ENCODE assay signal across 8 cellular contexts in genomic region chr9:128098936-128099931, GRCh38. TPM values are rescaled to one million over a fixed set of nuclear protein-coding genes. Genes with fewer than 3 reads are reported as not detected.
DNase-seq lines count a peak whose midpoint lies in the region; ATAC-seq and TF ChIP-seq lines count a peak whose summit lies in the region.

No MANE protein-coding gene starts in this region.

- peak overlapping the region; percentile 53 to 86 for H3K27ac Mint-ChIP-seq in activated naive CD4-positive, alpha-beta T cell treated with anti-CD3 and anti-CD28 coated beads, Interleukin-2, amount 50 U/mL, for 72 hours

- peak overlapping the region in 58 of 59 donors; percentile 24 to 69 (median 54) for H3K4me3 ChIP-seq in dorsolateral prefrontal cortex
- no peak overlapping the region for H3K4me3 ChIP-seq in mucosa of descending colon
- peak overlapping the region; percentile 40 to 48 for H3K4me3 ChIP-seq in vagina

- H3K36me3 Mint-ChIP-seq in activated naive CD4-positive, alpha-beta T cell treated with anti-CD3 and anti-CD28 coated beads, Interleukin-2, amount 50 U/mL, for 72 hours, result peaks cover 0 to 17% of the 10 kb centered on the region in 2 donors

- ATAC-seq in activated naive CD4-positive, alpha-beta T cell treated with anti-CD3 and anti-CD28 coated beads, Interleukin-2, amount 50 U/mL, for 72 hours, result no peak
- ATAC-seq in mucosa of descending colon (peak; percentile 11), GM21619 (IDR thresholded peaks at IDR 0.05; ENCODE audit: unreplicated experiment) (no peak)

- H3K9me3 Mint-ChIP-seq in activated naive CD4-positive, alpha-beta T cell treated with anti-CD3 and anti-CD28 coated beads, Interleukin-2, amount 50 U/mL, for 72 hours, result no peaks in the 10 kb centered on the region

- no peaks in the 10 kb centered on the region for H3K27me3 ChIP-seq in dorsolateral prefrontal cortex
- H3K27me3 ChIP-seq in vagina, result no peaks in the 10 kb centered on the region

- H3K27ac ChIP-seq in dorsolateral prefrontal cortex, result peak overlapping the region in 58 of 59 donors; percentile 38 to 94 (median 86)
- peak overlapping the region; percentile 91 for H3K27ac ChIP-seq in vagina

- H3K9me3 ChIP-seq in mucosa of descending colon, result no peaks in the 10 kb centered on the region
- no peaks in the 10 kb centered on the region for H3K9me3 ChIP-seq in vagina

- intact Hi-C loops in dorsolateral prefrontal cortex (cut with DNase I) (loop anchor here in 1 of 2 donors (10.0 kb wide), 1 partner anchor 154 kb away; no protein-coding TSS in a partner anchor), mucosa of descending colon (cut with DNase I, micrococcal nuclease) (no loop called here), vagina (cut with DNase I) (no loop called here)

- H3K4me1 ChIP-seq in mucosa of descending colon (ENCODE audit: low read depth), result peaks cover 54% of the 10 kb centered on the region
- peaks cover 92% of the 10 kb centered on the region for H3K4me1 ChIP-seq in vagina

- TF ChIP-seq CTCF in dorsolateral prefrontal cortex (IDR thresholded peaks at IDR 0.05 in 54 of 56, conservative IDR thresholded peaks at IDR 0.05 in 2 of 56; ENCODE audit: low read depth in 1 of 56, partially characterized antibody in 56 of 56) (no peak), mucosa of descending colon (IDR thresholded peaks at IDR 0.05) (no peak), vagina (IDR thresholded peaks at IDR 0.05) (no peak), GM20000 (IDR thresholded peaks at IDR 0.05; ENCODE audit: extremely low read depth, missing control alignments) (no peak)

- no peak for TF ChIP-seq POLR2A in vagina (IDR thresholded peaks at IDR 0.05)

- H3K36me3 ChIP-seq in mucosa of descending colon (ENCODE audit: low read depth) (peaks cover 10% of the 10 kb centered on the region), vagina (peaks cover 0 to 27% of the 10 kb centered on the region in 2 donors)

- no peak for DNase-seq in activated naive CD4-positive, alpha-beta T cell treated with anti-CD3 and anti-CD28 coated beads, Interleukin-2, amount 50 U/mL, for 72 hours (ENCODE audit: low spot score in 2 of 2)
- DNase-seq in activated naive CD4-positive, alpha-beta T cell treated with Interleukin-2 at 50 U/mL for 16 hours, result no peak
- DNase-seq in dorsolateral prefrontal cortex (no peak), mucosa of descending colon (peak in 2 of 3 donors; percentile 55 to 57), vagina (ENCODE audit: extremely low spot score in 2 of 2) (no peak), GM20000 (ENCODE audit: low spot score) (no peak), NCI-H69 (lab: John Stamatoyannopoulos, UW) (no peak)

RNA-seq across cellular contexts. Expression of gene PTGES2, which starts 28.3 kb away (rescaled TPM):
- total RNA-seq in activated naive CD4-positive, alpha-beta T cell treated with anti-CD3 and anti-CD28 coated beads, Interleukin-2, amount 50 U/mL, for 72 hours, result 10 to 100 TPM in 1 of 2 donors, 1 to 10 TPM in 1; 6.6 to 50.6 TPM
- total RNA-seq in dorsolateral prefrontal cortex (100 to 1,000 TPM in 43 of 120 experiments, 10 to 100 TPM in 77; 59.1 to 132 (median 93.5) TPM), mucosa of descending colon (10 to 100 TPM; 65.3 to 99.7 (median 90.6) TPM), vagina (101 TPM)

RNA-seq across cellular contexts. Expression of gene SLC25A25, which starts 31.2 kb away (rescaled TPM):
- total RNA-seq in activated naive CD4-positive, alpha-beta T cell treated with anti-CD3 and anti-CD28 coated beads, Interleukin-2, amount 50 U/mL, for 72 hours, result 10 to 100 TPM; 10.9 to 19.0 TPM
- total RNA-seq in dorsolateral prefrontal cortex (10 to 100 TPM; 17.8 to 66.6 (median 35.3) TPM), mucosa of descending colon (10 to 100 TPM; 19.1 to 27.3 (median 21.3) TPM), vagina (44.4 TPM)

RNA-seq across cellular contexts. Expression of gene NAIF1, which starts 32.1 kb away (rescaled TPM):
- 10 to 100 TPM in 1 of 2 donors, 1 to 10 TPM in 1; 9.8 to 12.7 TPM for total RNA-seq in activated naive CD4-positive, alpha-beta T cell treated with anti-CD3 and anti-CD28 coated beads, Interleukin-2, amount 50 U/mL, for 72 hours
- total RNA-seq in dorsolateral prefrontal cortex (10 to 100 TPM in 17 of 120 experiments, 1 to 10 TPM in 103; 3.4 to 14.7 (median 7.2) TPM), mucosa of descending colon (10 to 100 TPM; 10.4 to 12.6 (median 11.9) TPM), vagina (13.3 TPM)

RNA-seq across cellular contexts. Expression of gene LCN2, which starts 50.0 kb away (rescaled TPM):
- total RNA-seq in activated naive CD4-positive, alpha-beta T cell treated with anti-CD3 and anti-CD28 coated beads, Interleukin-2, amount 50 U/mL, for 72 hours, result not detected
- total RNA-seq in dorsolateral prefrontal cortex, result 10 to 100 TPM in 1 of 120 experiments, 1 to 10 TPM in 18, under 1 TPM in 4, not detected in 97; 0.59 to 10.1 (median 1.4) TPM
- 100 to 1,000 TPM in 1 of 3 donors, 10 to 100 TPM in 2; 16.8 to 456 (median 20.5) TPM for total RNA-seq in mucosa of descending colon
- 136 TPM for total RNA-seq in vagina

Comparison
In these comparisons a context has a peak if more than half of its experiments do, and no peak if none do; other contexts are left out.
1. DNase-seq: peak in mucosa of descending colon (2 of 3); none in activated naive CD4-positive, alpha-beta T cell treated with anti-CD3 and anti-CD28 coated beads, Interleukin-2, amount 50 U/mL, for 72 hours (0 of 2), activated naive CD4-positive, alpha-beta T cell treated with Interleukin-2 at 50 U/mL for 16 hours (single experiment), dorsolateral prefrontal cortex (0 of 10), vagina (0 of 2), GM20000 (single experiment) and NCI-H69 (single experiment).